ENCODE assay signal across 1 cellular context in the genomic region with DNA sequence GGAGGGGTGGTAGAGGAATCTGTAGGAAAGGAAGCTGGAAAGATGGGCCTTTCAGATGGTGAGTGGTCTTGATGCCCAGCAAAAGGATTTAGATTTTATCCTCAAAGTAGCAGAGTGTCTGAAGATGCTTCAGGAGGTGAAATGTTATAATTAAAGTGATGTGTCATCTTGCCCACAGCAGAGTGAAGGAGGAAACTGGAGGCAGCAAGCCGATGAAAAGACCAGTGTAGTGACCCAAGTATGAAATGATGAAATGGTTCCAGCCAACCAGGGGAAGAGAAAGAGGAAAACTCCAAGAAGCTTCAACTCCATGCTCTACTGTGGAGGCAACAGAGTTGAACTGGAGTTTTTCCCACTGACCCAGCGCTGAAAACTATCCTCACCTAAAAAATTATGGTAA.
TF ChIP-seq lines count a peak whose summit lies in the region.

No MANE protein-coding gene starts in this region.

TF ChIP-seq in GM23338, 12 proteins besides CTCF, POLR2A, EP300 and RAD21 (continued from another document):
- TF ChIP-seq REST (IDR thresholded peaks at IDR 0.05; ENCODE audit: unreplicated experiment) (no peak), CREB1 (CRISPR knock-in tag; IDR thresholded peaks at IDR 0.05; ENCODE audit: low read depth) (no peak), JUNB (IDR thresholded peaks at IDR 0.05; ENCODE audit: unreplicated experiment) (no peak), ZNF331 (CRISPR knock-in tag; IDR thresholded peaks at IDR 0.05; ENCODE audit: low read depth) (no peak), EZH2 (IDR thresholded peaks at IDR 0.05; ENCODE audit: low read depth, unreplicated experiment) (no peak)
- TF ChIP-seq, protein P1, sequence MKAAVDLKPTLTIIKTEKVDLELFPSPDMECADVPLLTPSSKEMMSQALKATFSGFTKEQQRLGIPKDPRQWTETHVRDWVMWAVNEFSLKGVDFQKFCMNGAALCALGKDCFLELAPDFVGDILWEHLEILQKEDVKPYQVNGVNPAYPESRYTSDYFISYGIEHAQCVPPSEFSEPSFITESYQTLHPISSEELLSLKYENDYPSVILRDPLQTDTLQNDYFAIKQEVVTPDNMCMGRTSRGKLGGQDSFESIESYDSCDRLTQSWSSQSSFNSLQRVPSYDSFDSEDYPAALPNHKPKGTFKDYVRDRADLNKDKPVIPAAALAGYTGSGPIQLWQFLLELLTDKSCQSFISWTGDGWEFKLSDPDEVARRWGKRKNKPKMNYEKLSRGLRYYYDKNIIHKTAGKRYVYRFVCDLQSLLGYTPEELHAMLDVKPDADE (IDR thresholded peaks at IDR 0.05), result no peak
